ENCODE assay signal across 13 cellular contexts in the genomic region with DNA sequence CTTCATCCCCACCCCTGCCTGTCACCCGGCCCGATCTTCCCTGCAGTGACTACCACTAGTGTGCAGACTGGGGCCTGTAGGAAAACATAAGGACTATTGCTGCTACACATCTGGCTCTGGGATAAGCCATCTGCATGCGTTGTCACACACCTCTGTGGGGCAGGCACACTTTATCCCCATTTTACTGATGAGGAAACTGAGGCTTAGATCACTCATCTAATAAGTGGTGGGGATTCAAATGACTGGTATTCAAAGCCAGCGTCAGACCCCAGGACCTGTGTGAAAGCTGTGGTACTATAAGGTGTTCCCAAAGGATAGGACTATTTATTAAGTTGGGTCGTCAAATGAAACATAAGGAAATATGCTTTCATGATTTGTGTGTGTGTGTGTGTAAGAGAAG. TPM values are rescaled to one million over a fixed set of nuclear protein-coding genes. Genes with fewer than 3 reads are reported as not detected.
DNase-seq lines count a peak whose midpoint lies in the region; ATAC-seq lines count a peak whose summit lies in the region.
"Had no signal": no experiment of that assay in that cellular context is flagged by ENCODE, and none has a peak within 500 bp of the region (broad histone marks: within the 10 kb centered on the region; RNA-seq: fewer than 3 reads in every experiment).

No MANE protein-coding gene starts in this region.

- H3K27me3 ChIP-seq in neuronal stem cell (ENCODE audit: control insufficient read depth in 3 of 3, insufficient read depth in 3 of 3, low read depth in 1 of 3, low read length in 3 of 3) = no peaks in the 10 kb centered on the region
- H3K27me3 ChIP-seq: BLaER1 had no signal

- no peaks in the 10 kb centered on the region for H3K27me3 Mint-ChIP-seq in T-helper 2 cell treated with Interferon-gamma antibody and Interleukin-4, amounts not matched to agents 5 μg/mL and 100 μg/mL, for 36 hours (ENCODE audit: low read depth)

- no peaks in the 10 kb centered on the region for H3K36me3 Mint-ChIP-seq in T-helper 2 cell treated with Interferon-gamma antibody and Interleukin-4, amounts not matched to agents 5 μg/mL and 100 μg/mL, for 36 hours (ENCODE audit: low read depth)
- H3K36me3 Mint-ChIP-seq: CD4-positive, CD25-positive, alpha-beta regulatory T cell had no signal

- peaks cover 8% of the 10 kb centered on the region for H3K79me1 ChIP-seq in neuronal stem cell (ENCODE audit: low read depth, low read length)

- no peak for DNase-seq in T-helper 2 cell treated with Interferon-gamma antibody and Interleukin-4, amounts not matched to agents 5 μg/mL and 100 μg/mL, for 36 hours (ENCODE audit: low spot score)
- no peak for DNase-seq in T-helper 2 cell
- DNase-seq in caudate nucleus (lab: John Stamatoyannopoulos, UW) = no peak
- no peak for DNase-seq in neuronal stem cell (ENCODE audit: low spot score)
- DNase-seq in NAMALWA (ENCODE audit: low spot score) = no peak
- DNase-seq: AML-193; CD4-positive, CD25-positive, alpha-beta regulatory T cell; GM23248; H7 had no signal

- H2BK5ac ChIP-seq in neuronal stem cell (ENCODE audit: low read length) = no peak overlapping the region

- H3K9me3 ChIP-seq in neuronal stem cell (replicated peaks in 1 of 2; ENCODE audit: control insufficient read depth in 2 of 2, insufficient read depth in 1 of 2, low read depth in 1 of 2, low read length in 2 of 2) = peaks cover 0 to 7% of the 10 kb centered on the region in 2 donors
- H3K9me3 ChIP-seq: BLaER1 had no signal

- H4K91ac ChIP-seq in neuronal stem cell (ENCODE audit: low read depth, low read length, poor library complexity) = no peak overlapping the region

- ATAC-seq in GM18502 (IDR thresholded peaks at IDR 0.05; ENCODE audit: poor library complexity, unreplicated experiment) (no peak), GM18511 (IDR thresholded peaks at IDR 0.05; ENCODE audit: unreplicated experiment) (no peak)

- no peak overlapping the region for H3K23ac ChIP-seq in neuronal stem cell (ENCODE audit: low read depth, low read length, poor library complexity)

- H2AK5ac ChIP-seq in neuronal stem cell (ENCODE audit: low read depth, low read length) = no peak overlapping the region

- no CpG with 5 or more reads among the region's 5 CpGs for WGBS in neuronal stem cell (ENCODE audit: extremely low coverage in 2 of 2, insufficient read length in 2 of 2, insufficient replicate concordance in 1 of 2), 2 donors

- H3K4ac ChIP-seq in neuronal stem cell (ENCODE audit: low read length) = no peak overlapping the region

- H3K4me1 ChIP-seq in neuronal stem cell (ENCODE audit: control insufficient read depth in 2 of 2, insufficient read depth in 1 of 2, low read depth in 1 of 2, low read length in 2 of 2) = peaks cover 31 to 46% of the 10 kb centered on the region in 2 donors

- no peaks in the 10 kb centered on the region for H3K9me3 Mint-ChIP-seq in T-helper 2 cell treated with Interferon-gamma antibody and Interleukin-4, amounts not matched to agents 5 μg/mL and 100 μg/mL, for 36 hours

- H3K9ac ChIP-seq in neuronal stem cell (ENCODE audit: low read depth, low read length, poor library complexity) = no peak overlapping the region
- H3K9ac ChIP-seq: BLaER1, GM23248 had no signal

- H2BK12ac ChIP-seq in neuronal stem cell (ENCODE audit: low read length) = no peak overlapping the region

- peaks cover 56% of the 10 kb centered on the region for H3K4me1 Mint-ChIP-seq in T-helper 2 cell treated with Interferon-gamma antibody and Interleukin-4, amounts not matched to agents 5 μg/mL and 100 μg/mL, for 36 hours (ENCODE audit: low read depth)

- H3K4me3 ChIP-seq in neuronal stem cell (ENCODE audit: low read length in 2 of 2) = no peak overlapping the region
- H3K4me3 ChIP-seq: BLaER1, GM23248 had no signal

- H3K27ac ChIP-seq in caudate nucleus (ENCODE audit: low read depth, low read length) (peak overlapping the region; percentile 12), neuronal stem cell (replicated peaks; ENCODE audit: low read length) (no peak overlapping the region)
- H3K27ac ChIP-seq: 22Rv1, BLaER1, GM23248 had no signal

- no peak overlapping the region for H3K18ac ChIP-seq in neuronal stem cell (ENCODE audit: low read length)

- peak overlapping the region; percentile 11 for H3K27ac Mint-ChIP-seq in T-helper 2 cell treated with Interferon-gamma antibody and Interleukin-4, amounts not matched to agents 5 μg/mL and 100 μg/mL, for 36 hours
- H3K27ac Mint-ChIP-seq: CD4-positive, CD25-positive, alpha-beta regulatory T cell had no signal

- no peaks in the 10 kb centered on the region for H3K36me3 ChIP-seq in neuronal stem cell (replicated peaks in 1 of 2; ENCODE audit: control insufficient read depth in 2 of 2, insufficient read depth in 2 of 2, low read length in 2 of 2)
- H3K36me3 ChIP-seq: BLaER1 had no signal

- no peak overlapping the region for H3K14ac ChIP-seq in neuronal stem cell (ENCODE audit: low read length)

- H2AFZ ChIP-seq in neuronal stem cell (ENCODE audit: low read length) = no peak overlapping the region
- H2AFZ ChIP-seq: GM23248 had no signal

- peak overlapping the region; percentile 45 for H2BK15ac ChIP-seq in neuronal stem cell (ENCODE audit: low read length)

- H4K8ac ChIP-seq in neuronal stem cell (ENCODE audit: low read depth, low read length) = no peak overlapping the region

- H3K4me3 Mint-ChIP-seq in T-helper 2 cell treated with Interferon-gamma antibody and Interleukin-4, amounts not matched to agents 5 μg/mL and 100 μg/mL, for 36 hours = no peak overlapping the region
- H3K4me3 Mint-ChIP-seq: CD4-positive, CD25-positive, alpha-beta regulatory T cell had no signal

- H3K4me2 ChIP-seq in neuronal stem cell (ENCODE audit: insufficient read depth, low read length, poor library complexity, severe bottlenecking) = no peak overlapping the region

- no peak overlapping the region for H2BK120ac ChIP-seq in neuronal stem cell (ENCODE audit: low read depth, low read length)

RNA-seq across cellular contexts. Expression of gene SMOX, which starts 15.6 kb away (rescaled TPM):
- polyA plus RNA-seq in neuronal stem cell (2013, experiment 1 of 2) = 18.2 TPM
- 16.8 TPM for polyA plus RNA-seq in neuronal stem cell (2013, experiment 2 of 2)
